8 cellular contexts compared by ENCODE assay signal in genomic region chr9:72203205-72203803, GRCh38. TPM values are rescaled to one million over a fixed set of nuclear protein-coding genes. Genes with fewer than 3 reads are reported as not detected.
A peak's percentile ranks its signal among the peaks of the same experiment; 100 is the strongest.
DNase-seq lines count a peak whose midpoint lies in the region; ATAC-seq and TF ChIP-seq lines count a peak whose summit lies in the region.

No MANE protein-coding gene starts in this region.

- peak; percentile 22 for DNase-seq in Ammon's horn (ENCODE audit: low spot score)
- peak; percentile 14 for DNase-seq in NCI-H2227 (lab: John Stamatoyannopoulos, UW; ENCODE audit: unreplicated experiment)
- no peak for DNase-seq in chondrocyte (ENCODE audit: low spot score)
- peak; percentile 20 for DNase-seq in neural crest cell (ENCODE audit: low read depth, low spot score)
- no peak for DNase-seq in activated T-cell treated with anti-CD3 and anti-CD28 coated beads, Interleukin-2, amount 50 U/mL, for 24 hours
- DNase-seq in effector memory CD4-positive, alpha-beta T cell: no peak

- ATAC-seq in GM18498 (IDR thresholded peaks at IDR 0.05; ENCODE audit: unreplicated experiment) (peak; percentile 54), HG02852 (IDR thresholded peaks at IDR 0.05; ENCODE audit: unreplicated experiment) (peak; percentile 67)

- H3K4me3 Mint-ChIP-seq in chondrocyte (ENCODE audit: unreplicated experiment) (no peak overlapping the region), neural crest cell (no peak overlapping the region)
- H3K4me3 Mint-ChIP-seq in activated T-cell treated with anti-CD3 and anti-CD28 coated beads, Interleukin-2, amount 50 U/mL, for 24 hours: no peak overlapping the region

- no peaks in the 10 kb centered on the region for H3K9me3 ChIP-seq in effector memory CD4-positive, alpha-beta T cell (ENCODE audit: control insufficient read depth, low read length)

- no peaks in the 10 kb centered on the region for H3K4me1 ChIP-seq in effector memory CD4-positive, alpha-beta T cell (ENCODE audit: control insufficient read depth, insufficient read depth, low read length, poor library complexity, severe bottlenecking)

- TF ChIP-seq CTCF in chondrocyte (IDR thresholded peaks at IDR 0.05): peak; percentile 82
- peak; percentile 67 for TF ChIP-seq CTCF in neural crest cell (conservative IDR thresholded peaks at IDR 0.05)

- peaks cover 3% of the 10 kb centered on the region for H3K27me3 ChIP-seq in effector memory CD4-positive, alpha-beta T cell (replicated peaks; ENCODE audit: control insufficient read depth, insufficient read depth, low read length, poor library complexity, severe bottlenecking)

- no peaks in the 10 kb centered on the region for H3K36me3 ChIP-seq in effector memory CD4-positive, alpha-beta T cell (ENCODE audit: control insufficient read depth, insufficient read depth, low read length)

- no peak overlapping the region for H3K4me3 ChIP-seq in effector memory CD4-positive, alpha-beta T cell (ENCODE audit: insufficient read depth, low read depth, low read length, poor library complexity, severe bottlenecking)

- H3K27ac Mint-ChIP-seq in chondrocyte (ENCODE audit: unreplicated experiment): no peak overlapping the region
- no peak overlapping the region for H3K27ac Mint-ChIP-seq in neural crest cell (ENCODE audit: unreplicated experiment)
- no peak overlapping the region for H3K27ac Mint-ChIP-seq in activated T-cell treated with anti-CD3 and anti-CD28 coated beads, Interleukin-2, amount 50 U/mL, for 24 hours

- H3K9me3 Mint-ChIP-seq in chondrocyte (ENCODE audit: low read depth) (no peaks in the 10 kb centered on the region), neural crest cell (no peaks in the 10 kb centered on the region)
- no peaks in the 10 kb centered on the region for H3K9me3 Mint-ChIP-seq in activated T-cell treated with anti-CD3 and anti-CD28 coated beads, Interleukin-2, amount 50 U/mL, for 24 hours

- H3K4me1 Mint-ChIP-seq in chondrocyte (ENCODE audit: low read depth): no peaks in the 10 kb centered on the region
- no peaks in the 10 kb centered on the region for H3K4me1 Mint-ChIP-seq in neural crest cell
- no peaks in the 10 kb centered on the region for H3K4me1 Mint-ChIP-seq in activated T-cell treated with anti-CD3 and anti-CD28 coated beads, Interleukin-2, amount 50 U/mL, for 24 hours (ENCODE audit: low read depth)

- H3K27me3 Mint-ChIP-seq in chondrocyte (ENCODE audit: low read depth) (peaks cover 10% of the 10 kb centered on the region), neural crest cell (ENCODE audit: low read depth) (no peaks in the 10 kb centered on the region)
- peaks cover 7% of the 10 kb centered on the region for H3K27me3 Mint-ChIP-seq in activated T-cell treated with anti-CD3 and anti-CD28 coated beads, Interleukin-2, amount 50 U/mL, for 24 hours

- H3K27ac ChIP-seq in effector memory CD4-positive, alpha-beta T cell (ENCODE audit: insufficient read depth, low read length, poor library complexity, severe bottlenecking): no peak overlapping the region

- H3K36me3 Mint-ChIP-seq in chondrocyte (ENCODE audit: low read depth): no peaks in the 10 kb centered on the region
- H3K36me3 Mint-ChIP-seq in neural crest cell (ENCODE audit: low read depth): no peaks in the 10 kb centered on the region
- no peaks in the 10 kb centered on the region for H3K36me3 Mint-ChIP-seq in activated T-cell treated with anti-CD3 and anti-CD28 coated beads, Interleukin-2, amount 50 U/mL, for 24 hours (ENCODE audit: low read depth)

RNA-seq across cellular contexts. Expression of gene GDA, which starts 54.1 kb away (rescaled TPM):
- total RNA-seq in chondrocyte (0.22 to 0.48 TPM (median 0.33 TPM) in 3 replicates), neural crest cell (11.5 and 12.3 TPM in 2 replicates)

Comparison
In these comparisons a context has a peak if more than half of its experiments do, and no peak if none do; other contexts are left out.
1. DNase-seq: peak in Ammon's horn (single experiment), NCI-H2227 (single experiment) and neural crest cell (single experiment); none in chondrocyte (single experiment), activated T-cell treated with anti-CD3 and anti-CD28 coated beads, Interleukin-2, amount 50 U/mL, for 24 hours (single experiment) and effector memory CD4-positive, alpha-beta T cell (0 of 3).